In genomic region chr1:223747838-223748335, GRCh38 we compare ENCODE assay signal across 1 cellular context.
TF ChIP-seq lines count a peak whose summit lies in the region.

No MANE protein-coding gene starts in this region.

TF ChIP-seq in GM12878, 131 proteins besides CTCF, POLR2A, EP300 and RAD21 (continued from another document):
- TF ChIP-seq ZNF217 (IDR thresholded peaks at IDR 0.05) (no peak), IRF5 (IDR thresholded peaks at IDR 0.05; ENCODE audit: borderline replicate concordance) (no peak), CUX1 (IDR thresholded peaks at IDR 0.05; ENCODE audit: insufficient replicate concordance, low read depth, low read length) (no peak), NR2C1 (IDR thresholded peaks at IDR 0.05) (no peak), USF1 (IDR thresholded peaks at IDR 0.05; ENCODE audit: borderline replicate concordance, extremely low read length, insufficient read depth, low read depth, low read length) (no peak), TCF3 (IDR thresholded peaks at IDR 0.05; ENCODE audit: borderline replicate concordance, insufficient read depth, low read depth, low read length) (no peak), IRF4 (IDR thresholded peaks at IDR 0.05; ENCODE audit: low read depth, low read length) (no peak), SPI1 (IDR thresholded peaks at IDR 0.05; ENCODE audit: borderline replicate concordance, insufficient read depth, low read depth, low read length) (no peak), RCOR1 (conservative IDR thresholded peaks at IDR 0.05; ENCODE audit: low read depth, low read length) (no peak), YY1 (IDR thresholded peaks at IDR 0.05; ENCODE audit: low read depth, low read length) (no peak), SMAD5 (IDR thresholded peaks at IDR 0.05; ENCODE audit: low read depth) (no peak), PKNOX1 (IDR thresholded peaks at IDR 0.05) (no peak), CBX5 (IDR thresholded peaks at IDR 0.05; ENCODE audit: low read depth) (no peak), CBX3 (IDR thresholded peaks at IDR 0.05; ENCODE audit: borderline replicate concordance, low read depth) (no peak), HSF1 (IDR thresholded peaks at IDR 0.05; ENCODE audit: low read depth, low read length) (no peak), MYB (IDR thresholded peaks at IDR 0.05; ENCODE audit: borderline replicate concordance, low read depth, low read length) (no peak)
